Comparison of ENCODE assay signal across 11 cellular contexts in genomic region chr9:127974769-127975261, GRCh38. TPM values are rescaled to one million over a fixed set of nuclear protein-coding genes. Genes with fewer than 3 reads are reported as not detected.
DNase-seq lines count a peak whose midpoint lies in the region; FAIRE-seq and TF ChIP-seq lines count a peak whose summit lies in the region.
"Had no signal": no experiment of that assay in that cellular context is flagged by ENCODE, and none has a peak within 500 bp of the region (broad histone marks: within the 10 kb centered on the region; RNA-seq: fewer than 3 reads in every experiment).

No MANE protein-coding gene starts in this region.

- no peak for FAIRE-seq in frontal cortex (lab: Jason Lieb, UNC)
- FAIRE-seq: G401.6 had no signal

- no peak overlapping the region for H3K27ac ChIP-seq in BLaER1 treated with 17β-estradiol and CSF1 and Interleukin-3, amounts not matched to agents 10 nM and 100 nM
- H3K27ac ChIP-seq in Peyer's patch (peak overlapping the region; percentile 95 to 99 (median 96)), endodermal cell (ENCODE audit: low read depth, low read length) (no peak overlapping the region)

- H3K4me3 Mint-ChIP-seq in endodermal cell (no peak overlapping the region), progenitor cell of endocrine pancreas (ENCODE audit: low read depth) (no peak overlapping the region), endothelial cell (ENCODE audit: unreplicated experiment) (no peak overlapping the region)

- no peaks in the 10 kb centered on the region for H3K9me3 ChIP-seq in BLaER1 treated with 17β-estradiol and CSF1 and Interleukin-3, amounts not matched to agents 10 nM and 100 nM (replicated peaks in 1 of 11)
- H3K9me3 ChIP-seq in Peyer's patch, result no peaks in the 10 kb centered on the region
- H3K9me3 ChIP-seq in endodermal cell (ENCODE audit: control insufficient read depth, low read length), result no peaks in the 10 kb centered on the region

- H3K36me3 Mint-ChIP-seq in endodermal cell (ENCODE audit: low read depth), result peaks cover 8% of the 10 kb centered on the region
- no peaks in the 10 kb centered on the region for H3K36me3 Mint-ChIP-seq in progenitor cell of endocrine pancreas (ENCODE audit: insufficient read depth)
- H3K36me3 Mint-ChIP-seq in endothelial cell (ENCODE audit: low read depth, unreplicated experiment), result peaks cover 2% of the 10 kb centered on the region

- no peak overlapping the region for H3K4me3 ChIP-seq in BLaER1 treated with 17β-estradiol and CSF1 and Interleukin-3, amounts not matched to agents 10 nM and 100 nM
- peak overlapping the region; percentile 2 to 97 (median 63) for H3K4me3 ChIP-seq in Peyer's patch
- H3K4me3 ChIP-seq in endodermal cell (ENCODE audit: low read length), result no peak overlapping the region

- H3K9ac ChIP-seq in BLaER1 treated with 17β-estradiol and CSF1 and Interleukin-3, amounts not matched to agents 10 nM and 100 nM, result peak overlapping the region in 2 of 11 experiments; percentile 44 to 45; a peak in 2 of 22 replicates
- no peak overlapping the region for H3K9ac ChIP-seq in endodermal cell (ENCODE audit: extremely low read depth, low read length, poor library complexity, severe bottlenecking)

- TF ChIP-seq POLR2A in Peyer's patch (IDR thresholded peaks at IDR 0.05), result no peak

- H3K27me3 ChIP-seq in BLaER1 treated with 17β-estradiol and CSF1 and Interleukin-3, amounts not matched to agents 10 nM and 100 nM, result peaks cover 0 to 10% (median 2%) of the 10 kb centered on the region in 11 experiments; a peak in 8 of 22 replicates
- no peaks in the 10 kb centered on the region for H3K27me3 ChIP-seq in Peyer's patch
- H3K27me3 ChIP-seq in endodermal cell (ENCODE audit: control insufficient read depth, insufficient read depth, low read length, poor library complexity, severe bottlenecking), result no peaks in the 10 kb centered on the region

- DNase-seq in Peyer's patch, result peak in 1 of 3 donors; percentile 54
- peak; percentile 58 for DNase-seq in endodermal cell
- DNase-seq in progenitor cell of endocrine pancreas (ENCODE audit: low spot score, unreplicated experiment), result no peak
- no peak for DNase-seq in DMS53 treated with DMSO at 0.1 percent for 48 hours (lab: John Stamatoyannopoulos, UW; ENCODE audit: unreplicated experiment)
- DNase-seq in frontal cortex (ENCODE audit: low spot score in 2 of 2), result no peak
- DNase-seq in endothelial cell (ENCODE audit: low spot score), result no peak
- no peak for DNase-seq in NCI-H345 (lab: John Stamatoyannopoulos, UW)
- DNase-seq: activated effector memory CD4-positive, alpha-beta T cell treated with anti-CD3 and anti-CD28 coated beads, Interleukin-2, amount 50 U/mL, for 16 hours; stimulated activated CD4-positive, alpha-beta T cell treated with anti-CD3 and anti-CD28 coated beads, Interleukin-4, amount 100 ng/mL, for 1 hour had no signal

- peaks cover 44% of the 10 kb centered on the region for H3K4me1 Mint-ChIP-seq in endodermal cell
- H3K4me1 Mint-ChIP-seq in progenitor cell of endocrine pancreas (ENCODE audit: low read depth), result peaks cover 48% of the 10 kb centered on the region
- H3K4me1 Mint-ChIP-seq in endothelial cell (ENCODE audit: unreplicated experiment), result peaks cover 16% of the 10 kb centered on the region

- peaks cover 53 to 100% (median 94%) of the 10 kb centered on the region in 11 experiments; a peak in 21 of 22 replicates for H4K20me1 ChIP-seq in BLaER1 treated with 17β-estradiol and CSF1 and Interleukin-3, amounts not matched to agents 10 nM and 100 nM

- WGBS in endodermal cell (ENCODE audit: insufficient coverage in 1 of 2, insufficient read length in 1 of 2), 2 experiments, result 87 to 90% methylated on average over 2 to 10 of the region's 10 CpGs

- H3K9me3 Mint-ChIP-seq in endodermal cell, result no peaks in the 10 kb centered on the region
- no peaks in the 10 kb centered on the region for H3K9me3 Mint-ChIP-seq in progenitor cell of endocrine pancreas (ENCODE audit: low read depth)
- H3K9me3 Mint-ChIP-seq in endothelial cell (ENCODE audit: unreplicated experiment), result no peaks in the 10 kb centered on the region

- peak overlapping the region in 8 of 11 experiments; percentile 28 to 92 (median 58); a peak in 11 of 22 replicates for H3K4me2 ChIP-seq in BLaER1 treated with 17β-estradiol and CSF1 and Interleukin-3, amounts not matched to agents 10 nM and 100 nM

- H3K27me3 Mint-ChIP-seq in endodermal cell (ENCODE audit: insufficient read depth) (no peaks in the 10 kb centered on the region), progenitor cell of endocrine pancreas (no peaks in the 10 kb centered on the region), endothelial cell (ENCODE audit: unreplicated experiment) (peaks cover 19% of the 10 kb centered on the region)

- peak overlapping the region; percentile 27 for H3K27ac Mint-ChIP-seq in endodermal cell
- peak overlapping the region; percentile 76 for H3K27ac Mint-ChIP-seq in progenitor cell of endocrine pancreas
- no peak overlapping the region for H3K27ac Mint-ChIP-seq in endothelial cell (ENCODE audit: unreplicated experiment)

- peaks cover 60 to 100% (median 97%) of the 10 kb centered on the region in 10 experiments for H3K4me1 ChIP-seq in BLaER1 treated with 17β-estradiol and CSF1 and Interleukin-3, amounts not matched to agents 10 nM and 100 nM
- H3K4me1 ChIP-seq in Peyer's patch (peaks cover 6 to 84% (median 64%) of the 10 kb centered on the region in 4 donors), endodermal cell (ENCODE audit: control insufficient read depth, insufficient read depth, low read length) (peaks cover 31% of the 10 kb centered on the region)

- no peak for TF ChIP-seq CTCF in Peyer's patch (IDR thresholded peaks at IDR 0.05)
- TF ChIP-seq CTCF in endodermal cell (conservative IDR thresholded peaks at IDR 0.05), result no peak
- no peak for TF ChIP-seq CTCF in progenitor cell of endocrine pancreas (IDR thresholded peaks at IDR 0.05; ENCODE audit: unreplicated experiment)
- TF ChIP-seq CTCF in endothelial cell (IDR thresholded peaks at IDR 0.05; ENCODE audit: unreplicated experiment), result no peak

- H3K36me3 ChIP-seq in BLaER1 treated with 17β-estradiol and CSF1 and Interleukin-3, amounts not matched to agents 10 nM and 100 nM, result no peaks in the 10 kb centered on the region
- H3K36me3 ChIP-seq in Peyer's patch (no peaks in the 10 kb centered on the region), endodermal cell (ENCODE audit: control insufficient read depth, insufficient read depth, low read length) (peaks cover under 1% of the 10 kb centered on the region)

RNA-seq across cellular contexts. Expression of gene EEIG1, which starts 6.0 kb away (rescaled TPM):
- total RNA-seq in Peyer's patch, result 100 to 1,000 TPM in 3 of 4 donors, 10 to 100 TPM in 1; 71.8 to 219 (median 122) TPM
- total RNA-seq in endodermal cell, result 10 to 100 TPM; 56.7 to 60.8 TPM
- polyA plus RNA-seq in endodermal cell (2013, experiment 1 of 2), result 21.5 TPM
- 20.4 TPM for polyA plus RNA-seq in endodermal cell (2013, experiment 2 of 2)
- total RNA-seq in progenitor cell of endocrine pancreas, result 48.2 and 54.1 TPM in 2 replicates
- 5.7 TPM for total RNA-seq in frontal cortex
- 27.3 TPM for total RNA-seq in endothelial cell (ENCODE audit: unreplicated experiment)

RNA-seq across cellular contexts. Expression of gene DPM2, which starts 37.2 kb away (rescaled TPM):
- total RNA-seq in Peyer's patch (10 to 100 TPM; 20.6 to 27.3 (median 22.1) TPM), endodermal cell (10 to 100 TPM; 45.7 TPM), progenitor cell of endocrine pancreas (34.0 and 37.7 TPM in 2 replicates), frontal cortex (11.4 TPM), endothelial cell (ENCODE audit: unreplicated experiment) (31.5 TPM)
- 39.5 TPM for polyA plus RNA-seq in endodermal cell (2013, experiment 1 of 2)
- 35.1 TPM for polyA plus RNA-seq in endodermal cell (2013, experiment 2 of 2)

RNA-seq across cellular contexts. Expression of gene PIP5KL1, which starts 44.2 kb away (rescaled TPM):
- 1 to 10 TPM in 1 of 4 donors, not detected in 3; 2.5 TPM for total RNA-seq in Peyer's patch
- total RNA-seq in endodermal cell, result 1 to 10 TPM; 6.6 to 9.3 TPM
- polyA plus RNA-seq in endodermal cell (2013, experiment 1 of 2), result 3.7 TPM
- polyA plus RNA-seq in endodermal cell (2013, experiment 2 of 2), result 3.3 TPM
- total RNA-seq in progenitor cell of endocrine pancreas, result 3.4 and 3.6 TPM in 2 replicates
- total RNA-seq in frontal cortex, result 6.1 TPM
- 2.4 TPM for total RNA-seq in endothelial cell (ENCODE audit: unreplicated experiment)

RNA-seq across cellular contexts. Expression of gene ST6GALNAC4, which starts 58.0 kb away (rescaled TPM):
- 100 to 1,000 TPM in 1 of 4 donors, 10 to 100 TPM in 3; 39.9 to 119 (median 46.7) TPM for total RNA-seq in Peyer's patch
- 10 to 100 TPM in 1 of 2 donors, 1 to 10 TPM in 1; 8.3 to 12.7 TPM for total RNA-seq in endodermal cell
- 14.6 TPM for polyA plus RNA-seq in endodermal cell (2013, experiment 1 of 2)
- polyA plus RNA-seq in endodermal cell (2013, experiment 2 of 2), result 15.4 TPM
- total RNA-seq in progenitor cell of endocrine pancreas, result 7.0 and 7.7 TPM in 2 replicates
- 6.5 TPM for total RNA-seq in frontal cortex
- 25.0 TPM for total RNA-seq in endothelial cell (ENCODE audit: unreplicated experiment)

Comparison
In these comparisons a context has a peak if more than half of its experiments do, and no peak if none do; other contexts are left out.
1. H3K27ac ChIP-seq: peak in Peyer's patch (4 of 4); none in BLaER1 treated with 17β-estradiol and CSF1 and Interleukin-3, amounts not matched to agents 10 nM and 100 nM (0 of 11) and endodermal cell (single experiment).
2. H3K4me3 ChIP-seq: peak in Peyer's patch (4 of 4); none in BLaER1 treated with 17β-estradiol and CSF1 and Interleukin-3, amounts not matched to agents 10 nM and 100 nM (0 of 10) and endodermal cell (single experiment).